1 cellular context compared by ENCODE assay signal in the genomic region with DNA sequence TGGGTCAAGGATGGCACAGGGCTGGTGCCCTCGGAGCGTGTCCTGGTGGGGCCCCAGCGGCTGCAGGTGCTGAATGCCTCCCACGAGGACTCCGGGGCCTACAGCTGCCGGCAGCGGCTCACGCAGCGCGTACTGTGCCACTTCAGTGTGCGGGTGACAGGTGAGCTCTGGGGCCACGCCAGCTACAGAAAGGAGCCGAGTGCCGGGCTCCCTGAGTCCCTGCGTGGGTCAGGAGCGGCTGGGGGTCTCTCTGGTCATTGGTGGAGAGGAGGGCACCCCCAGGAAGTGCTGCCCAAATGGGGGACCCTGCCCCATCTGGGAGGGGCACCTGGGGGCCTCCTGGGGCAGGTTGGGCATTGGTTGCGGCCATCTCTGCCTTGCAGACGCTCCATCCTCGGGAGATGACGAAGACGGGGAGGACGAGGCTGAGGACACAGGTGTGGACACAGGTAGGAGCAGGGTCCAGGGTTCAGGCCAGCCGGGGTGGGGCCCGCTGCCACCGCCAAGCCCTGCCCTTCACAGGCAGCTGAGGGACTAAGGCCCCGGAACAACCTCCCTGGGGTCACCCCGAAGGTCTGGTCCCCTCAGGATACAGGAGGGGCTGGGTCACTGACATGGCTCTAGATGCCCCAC.
TF ChIP-seq lines count a peak whose summit lies in the region.

No MANE protein-coding gene starts in this region.

TF ChIP-seq in HepG2, 621 proteins besides CTCF, POLR2A, EP300 and RAD21 (continued from another document):
- TF ChIP-seq, protein P1, sequence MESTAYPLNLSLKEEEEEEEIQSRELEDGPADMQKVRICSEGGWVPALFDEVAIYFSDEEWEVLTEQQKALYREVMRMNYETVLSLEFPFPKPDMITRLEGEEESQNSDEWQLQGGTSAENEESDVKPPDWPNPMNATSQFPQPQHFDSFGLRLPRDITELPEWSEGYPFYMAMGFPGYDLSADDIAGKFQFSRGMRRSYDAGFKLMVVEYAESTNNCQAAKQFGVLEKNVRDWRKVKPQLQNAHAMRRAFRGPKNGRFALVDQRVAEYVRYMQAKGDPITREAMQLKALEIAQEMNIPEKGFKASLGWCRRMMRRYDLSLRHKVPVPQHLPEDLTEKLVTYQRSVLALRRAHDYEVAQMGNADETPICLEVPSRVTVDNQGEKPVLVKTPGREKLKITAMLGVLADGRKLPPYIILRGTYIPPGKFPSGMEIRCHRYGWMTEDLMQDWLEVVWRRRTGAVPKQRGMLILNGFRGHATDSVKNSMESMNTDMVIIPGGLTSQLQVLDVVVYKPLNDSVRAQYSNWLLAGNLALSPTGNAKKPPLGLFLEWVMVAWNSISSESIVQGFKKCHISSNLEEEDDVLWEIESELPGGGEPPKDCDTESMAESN (CRISPR knock-in tag; conservative IDR thresholded peaks at IDR 0.05) = no peak
- TF ChIP-seq AGO2 (optimal IDR thresholded peaks at IDR 0.05; ENCODE audit: low read depth, low read length) (peak; percentile 95), ZNF547 (CRISPR knock-in tag; IDR thresholded peaks at IDR 0.05) (no peak), CENPX (CRISPR knock-in tag; IDR thresholded peaks at IDR 0.05) (no peak)
TF ChIP-seq in HepG2: peak in this region for 12.
